ENCODE assay signal across 8 cellular contexts in the genomic region with DNA sequence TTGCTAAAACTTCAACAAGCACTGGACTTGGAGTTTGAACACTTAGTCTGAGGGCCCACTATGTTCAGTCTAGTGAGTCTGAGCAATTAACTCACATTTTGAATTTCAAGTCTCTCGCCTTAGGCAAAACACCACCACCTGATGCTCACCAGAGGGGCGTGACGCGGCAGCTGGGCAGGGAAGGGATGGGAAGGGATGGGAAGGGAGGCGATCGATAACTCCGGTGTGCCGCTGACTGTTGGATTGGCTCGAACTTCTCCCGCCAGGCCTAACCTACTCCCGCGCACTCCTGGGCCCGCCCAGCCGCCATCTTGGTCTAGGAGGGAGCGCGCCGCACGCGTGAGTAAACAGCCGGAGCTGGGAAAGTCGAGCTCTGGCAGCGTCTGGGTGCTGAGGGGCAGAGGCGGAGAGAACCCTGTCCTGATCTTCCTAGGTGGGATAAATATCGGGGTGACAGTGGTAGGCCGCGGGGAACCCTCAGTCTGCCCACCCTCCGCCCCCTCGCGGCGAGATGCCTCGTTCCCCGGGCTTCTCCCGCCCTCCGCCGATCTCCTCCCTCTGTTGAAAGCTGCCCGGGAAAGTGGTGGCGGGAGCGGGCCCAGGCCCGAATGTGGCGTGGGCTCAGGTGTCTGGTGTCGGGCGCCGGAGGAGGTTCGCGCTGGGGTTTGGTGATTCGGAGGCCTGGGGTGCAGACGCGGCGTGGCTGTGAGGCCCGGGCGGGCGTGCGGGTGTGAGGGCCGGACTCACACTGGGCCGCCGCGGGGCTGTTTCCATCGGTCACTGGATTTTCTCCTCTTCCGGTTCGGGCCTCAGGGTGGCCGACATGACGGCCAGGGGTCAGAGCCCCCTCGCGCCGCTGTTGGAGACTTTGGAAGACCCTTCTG. TPM values are rescaled to one million over a fixed set of nuclear protein-coding genes. Genes with fewer than 3 reads are reported as not detected.
DNase-seq lines count a peak whose midpoint lies in the region; TF ChIP-seq lines count a peak whose summit lies in the region.

A gene with protein sequence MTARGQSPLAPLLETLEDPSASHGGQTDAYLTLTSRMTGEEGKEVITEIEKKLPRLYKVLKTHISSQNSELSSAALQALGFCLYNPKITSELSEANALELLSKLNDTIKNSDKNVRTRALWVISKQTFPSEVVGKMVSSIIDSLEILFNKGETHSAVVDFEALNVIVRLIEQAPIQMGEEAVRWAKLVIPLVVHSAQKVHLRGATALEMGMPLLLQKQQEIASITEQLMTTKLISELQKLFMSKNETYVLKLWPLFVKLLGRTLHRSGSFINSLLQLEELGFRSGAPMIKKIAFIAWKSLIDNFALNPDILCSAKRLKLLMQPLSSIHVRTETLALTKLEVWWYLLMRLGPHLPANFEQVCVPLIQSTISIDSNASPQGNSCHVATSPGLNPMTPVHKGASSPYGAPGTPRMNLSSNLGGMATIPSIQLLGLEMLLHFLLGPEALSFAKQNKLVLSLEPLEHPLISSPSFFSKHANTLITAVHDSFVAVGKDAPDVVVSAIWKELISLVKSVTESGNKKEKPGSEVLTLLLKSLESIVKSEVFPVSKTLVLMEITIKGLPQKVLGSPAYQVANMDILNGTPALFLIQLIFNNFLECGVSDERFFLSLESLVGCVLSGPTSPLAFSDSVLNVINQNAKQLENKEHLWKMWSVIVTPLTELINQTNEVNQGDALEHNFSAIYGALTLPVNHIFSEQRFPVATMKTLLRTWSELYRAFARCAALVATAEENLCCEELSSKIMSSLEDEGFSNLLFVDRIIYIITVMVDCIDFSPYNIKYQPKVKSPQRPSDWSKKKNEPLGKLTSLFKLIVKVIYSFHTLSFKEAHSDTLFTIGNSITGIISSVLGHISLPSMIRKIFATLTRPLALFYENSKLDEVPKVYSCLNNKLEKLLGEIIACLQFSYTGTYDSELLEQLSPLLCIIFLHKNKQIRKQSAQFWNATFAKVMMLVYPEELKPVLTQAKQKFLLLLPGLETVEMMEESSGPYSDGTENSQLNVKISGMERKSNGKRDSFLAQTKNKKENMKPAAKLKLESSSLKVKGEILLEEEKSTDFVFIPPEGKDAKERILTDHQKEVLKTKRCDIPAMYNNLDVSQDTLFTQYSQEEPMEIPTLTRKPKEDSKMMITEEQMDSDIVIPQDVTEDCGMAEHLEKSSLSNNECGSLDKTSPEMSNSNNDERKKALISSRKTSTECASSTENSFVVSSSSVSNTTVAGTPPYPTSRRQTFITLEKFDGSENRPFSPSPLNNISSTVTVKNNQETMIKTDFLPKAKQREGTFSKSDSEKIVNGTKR (N-terminal part only) (plus strand): TSS at position 302 of the 884 bp plus-strand sequence. CDS start 522 bp downstream, at position 824.

- 0 out of 2 replicates have a peak, but pooled peaks cover 3% of the 10 kb centered on the region for H4K20me1 ChIP-seq in MM.1S (ENCODE audit: insufficient read depth, low read length)

- no peak within 1 kb of the TSS for H2BK12ac ChIP-seq in neuronal stem cell (ENCODE audit: low read length)

- peaks cover 3% of the 10 kb centered on the region for H3K79me1 ChIP-seq in neuronal stem cell (ENCODE audit: low read depth, low read length)

- H3K36me3 ChIP-seq in MM.1S (replicated peaks; ENCODE audit: insufficient read depth, low read length) = peaks cover 12% of the 10 kb centered on the region
- H3K36me3 ChIP-seq in SJCRH30 = peaks cover 38% of the 10 kb centered on the region
- H3K36me3 ChIP-seq in neuronal stem cell (replicated peaks in 1 of 2; ENCODE audit: control insufficient read depth in 2 of 2, insufficient read depth in 2 of 2, low read length in 2 of 2) = peaks cover 5 to 34% of the 10 kb centered on the region in 2 donors

- no peak within 1 kb of the TSS for H3K14ac ChIP-seq in neuronal stem cell (ENCODE audit: low read length)

- H3K23ac ChIP-seq in neuronal stem cell (ENCODE audit: low read depth, low read length, poor library complexity) = peak within 1 kb of the TSS; percentile 15

- peak within 1 kb of the TSS; percentile 89 for H3K18ac ChIP-seq in neuronal stem cell (ENCODE audit: low read length)

- H3K4me2 ChIP-seq in MM.1S (ENCODE audit: low read depth, low read length) (peak within 1 kb of the TSS; percentile 70), neuronal stem cell (ENCODE audit: insufficient read depth, low read length, poor library complexity, severe bottlenecking) (peak within 1 kb of the TSS; percentile 51)

- DNase-seq in GM03348 (ENCODE audit: low spot score) (peak; percentile 96), HCEC 1CT (peak; percentile 98), MM.1S (peak; percentile 84), SJCRH30 (peak; percentile 97), foreskin melanocyte (peak; percentile 91), neuronal stem cell (ENCODE audit: low spot score) (peak; percentile 83)
- peak; percentile 58 for DNase-seq in activated gamma-delta T cell treated with anti-CD3 and anti-CD28 coated beads, Interleukin-2, amount 50 U/mL, for 16 hours (ENCODE audit: low read depth)

- H3K4ac ChIP-seq in neuronal stem cell (ENCODE audit: low read length) = no peak within 1 kb of the TSS

- peak within 1 kb of the TSS; percentile 67 for H2AFZ ChIP-seq in MM.1S (ENCODE audit: low read length)
- peak within 1 kb of the TSS; percentile 89 for H2AFZ ChIP-seq in neuronal stem cell (ENCODE audit: low read length)

- H3K4me1 ChIP-seq in MM.1S (ENCODE audit: low read length) (peaks cover 10% of the 10 kb centered on the region; the same call in 1 of the 2 replicates), SJCRH30 (peaks cover 4% of the 10 kb centered on the region; the same call in 1 of the 2 replicates), neuronal stem cell (ENCODE audit: control insufficient read depth in 2 of 2, insufficient read depth in 1 of 2, low read depth in 1 of 2, low read length in 2 of 2) (peaks cover 0 to 2% of the 10 kb centered on the region in 2 donors)

- H3K79me2 ChIP-seq in MM.1S (ENCODE audit: low read length) = peaks cover 51% of the 10 kb centered on the region

- no peaks in the 10 kb centered on the region for H3F3A ChIP-seq in MM.1S (ENCODE audit: insufficient read depth, low read length)

- peak within 1 kb of the TSS; percentile 2 for H2BK5ac ChIP-seq in neuronal stem cell (ENCODE audit: low read length)

- H3K9me3 ChIP-seq in MM.1S (replicated peaks; ENCODE audit: insufficient read depth, low read length) = no peaks in the 10 kb centered on the region
- no peaks in the 10 kb centered on the region for H3K9me3 ChIP-seq in SJCRH30 (replicated peaks)
- no peaks in the 10 kb centered on the region for H3K9me3 ChIP-seq in neuronal stem cell (replicated peaks in 1 of 2; ENCODE audit: control insufficient read depth in 2 of 2, insufficient read depth in 1 of 2, low read depth in 1 of 2, low read length in 2 of 2)

- H3K27ac ChIP-seq in MM.1S (ENCODE audit: low read length) (peak within 1 kb of the TSS; percentile 84), SJCRH30 (peak within 1 kb of the TSS; percentile 93), neuronal stem cell (replicated peaks; ENCODE audit: low read length) (peak within 1 kb of the TSS; percentile 93)

- no peak within 1 kb of the TSS for H2BK120ac ChIP-seq in neuronal stem cell (ENCODE audit: low read depth, low read length)

- WGBS in neuronal stem cell (ENCODE audit: extremely low coverage in 2 of 2, insufficient read length in 2 of 2, insufficient replicate concordance in 1 of 2), 2 donors = no CpG with 5 or more reads among the region's 65 CpGs

- H3K9me2 ChIP-seq in MM.1S (replicated peaks; ENCODE audit: insufficient read depth, low read length) = no peaks in the 10 kb centered on the region

- H4K8ac ChIP-seq in neuronal stem cell (ENCODE audit: low read depth, low read length) = no peak within 1 kb of the TSS

- H4K91ac ChIP-seq in neuronal stem cell (ENCODE audit: low read depth, low read length, poor library complexity) = peak within 1 kb of the TSS; percentile 14

- TF ChIP-seq CTCF in MM.1S (IDR thresholded peaks at IDR 0.05; ENCODE audit: low read length) (peak; percentile 54), subcutaneous adipose tissue (IDR thresholded peaks at IDR 0.05; ENCODE audit: low read depth) (no peak)

- H3K9ac ChIP-seq in MM.1S (ENCODE audit: low read length) (peak within 1 kb of the TSS; percentile 98), neuronal stem cell (ENCODE audit: low read depth, low read length, poor library complexity) (peak within 1 kb of the TSS; percentile 87)

- H2AK5ac ChIP-seq in neuronal stem cell (ENCODE audit: low read depth, low read length) = no peak within 1 kb of the TSS

- H3K4me3 ChIP-seq in MM.1S (ENCODE audit: low read length) = peak within 1 kb of the TSS; percentile 99
- H3K4me3 ChIP-seq in SJCRH30 = peak within 1 kb of the TSS; percentile 86
- H3K4me3 ChIP-seq in neuronal stem cell (ENCODE audit: low read length in 2 of 2) = peak within 1 kb of the TSS; percentile 84 to 96

- no peak within 1 kb of the TSS for H2BK15ac ChIP-seq in neuronal stem cell (ENCODE audit: low read length)

- no peaks in the 10 kb centered on the region for H3K27me3 ChIP-seq in MM.1S (replicated peaks; ENCODE audit: insufficient read depth, low read length)
- no peaks in the 10 kb centered on the region for H3K27me3 ChIP-seq in SJCRH30
- no peaks in the 10 kb centered on the region for H3K27me3 ChIP-seq in neuronal stem cell (ENCODE audit: control insufficient read depth in 3 of 3, insufficient read depth in 3 of 3, low read depth in 1 of 3, low read length in 3 of 3)

RNA-seq across cellular contexts. Expression of the gene that starts here (rescaled TPM):
- 63.1 and 73.1 TPM in 2 replicates for total RNA-seq in SJCRH30 (2014; rRNA removed; shearing (Covaris generic))
- 15.0 TPM for polyA plus RNA-seq in neuronal stem cell (2013, experiment 1 of 2)
- 15.4 TPM for polyA plus RNA-seq in neuronal stem cell (2013, experiment 2 of 2)
- total RNA-seq in subcutaneous adipose tissue = 10 to 100 TPM; 35.7 to 55.9 (median 37.2) TPM

Comparison
In these comparisons a context has a peak if more than half of its experiments do, and no peak if none do; other contexts are left out.
1. Peak in every context shown above with its lines: DNase-seq, H3K4me3 ChIP-seq and H3K27ac ChIP-seq.